ENCODE assay signal across 8 cellular contexts in the genomic region with DNA sequence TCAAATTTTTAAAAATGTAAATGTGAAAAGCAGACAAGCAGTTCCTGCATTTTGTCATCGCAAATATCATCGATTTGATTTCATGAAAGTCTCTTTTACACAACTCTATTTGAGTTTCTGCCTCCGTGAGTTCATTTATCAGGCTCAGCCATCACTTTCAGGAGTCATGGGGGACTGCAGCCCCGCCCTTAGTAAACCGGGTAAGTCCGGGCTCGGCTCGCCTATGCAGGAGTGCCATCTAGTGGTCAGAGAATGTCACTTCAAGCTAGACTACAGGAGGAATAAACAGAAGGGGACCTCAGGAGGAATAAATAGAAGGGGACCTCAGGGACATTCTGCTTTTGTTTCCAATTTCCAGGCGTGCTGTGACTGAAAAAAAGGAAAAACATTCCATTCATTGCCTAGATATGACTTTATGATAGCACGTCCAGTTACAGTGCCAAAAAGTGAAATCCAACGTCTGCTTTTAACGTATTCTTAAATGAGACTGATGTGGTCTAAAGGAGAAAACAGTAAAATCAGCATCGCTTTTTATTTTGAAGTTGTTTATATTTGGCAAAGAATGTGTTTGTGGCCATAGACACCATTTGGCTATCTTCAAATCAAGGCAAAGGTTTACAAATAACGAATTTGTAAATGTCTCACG.
DNase-seq lines count a peak whose midpoint lies in the region; ATAC-seq and TF ChIP-seq lines count a peak whose summit lies in the region.

No MANE protein-coding gene starts in this region.

- H3K4me1 Mint-ChIP-seq in activated CD4-positive, alpha-beta T cell treated with anti-CD3 and anti-CD28 coated beads, Interleukin-2, amount 10 ng/mL, durations not matched to agents 24 days and 14 days: peaks cover 5% of the 10 kb centered on the region

- H3K27ac Mint-ChIP-seq in activated CD4-positive, alpha-beta T cell treated with anti-CD3 and anti-CD28 coated beads, Interleukin-2, amount 10 ng/mL, durations not matched to agents 24 days and 14 days: no peak overlapping the region

- TF ChIP-seq POLR2A in lower leg skin (IDR thresholded peaks at IDR 0.05): no peak

- peak; percentile 98 for ATAC-seq in GM19025 (IDR thresholded peaks at IDR 0.05; ENCODE audit: low read depth, unreplicated experiment)
- ATAC-seq in HG03196 (IDR thresholded peaks at IDR 0.05; ENCODE audit: unreplicated experiment): peak; percentile 97

- no peaks in the 10 kb centered on the region for H3K9me3 Mint-ChIP-seq in activated CD4-positive, alpha-beta T cell treated with anti-CD3 and anti-CD28 coated beads, Interleukin-2, amount 10 ng/mL, durations not matched to agents 24 days and 14 days

- intact Hi-C loops in activated CD4-positive, alpha-beta T cell treated with anti-CD3 and anti-CD28 coated beads, Interleukin-2, amount 10 ng/mL, durations not matched to agents 24 days and 14 days (cut with micrococcal nuclease): loop anchor here (2.0 to 5.0 kb wide), 2 partner anchors 201 to 247 kb away; no protein-coding TSS in a partner anchor
- intact Hi-C loops in lower leg skin (cut with DNase I; ENCODE audit: low total_unique reads): no loop called here

- H3K27me3 Mint-ChIP-seq in activated CD4-positive, alpha-beta T cell treated with anti-CD3 and anti-CD28 coated beads, Interleukin-2, amount 10 ng/mL, durations not matched to agents 24 days and 14 days: peaks cover 4% of the 10 kb centered on the region

- TF ChIP-seq CTCF in coronary artery (IDR thresholded peaks at IDR 0.05) (peak; percentile 96), lower leg skin (IDR thresholded peaks at IDR 0.05) (peak in 1 of 3 donors; percentile 30)

- H3K4me3 ChIP-seq in coronary artery (peak overlapping the region; percentile 63), lower leg skin (ENCODE audit: low read depth, poor library complexity, severe bottlenecking) (no peak overlapping the region)

- H3K4me3 Mint-ChIP-seq in activated CD4-positive, alpha-beta T cell treated with anti-CD3 and anti-CD28 coated beads, Interleukin-2, amount 10 ng/mL, durations not matched to agents 24 days and 14 days: peak overlapping the region; percentile 64

- DNase-seq in Ammon's horn (ENCODE audit: low spot score) (peak; percentile 93), NCI-H524 (lab: John Stamatoyannopoulos, UW) (peak; percentile 69 to 81), coronary artery (ENCODE audit: low spot score) (peak; percentile 75), lower leg skin (ENCODE audit: low spot score in 2 of 2) (peak; percentile 63 to 91)
- DNase-seq in activated CD4-positive, alpha-beta T cell treated with anti-CD3 and anti-CD28 coated beads, Interleukin-2, amount 10 ng/mL, durations not matched to agents 24 days and 14 days: peak; percentile 90
- DNase-seq in stimulated activated CD4-positive, alpha-beta T cell treated with anti-CD3 and anti-CD28 coated beads, TNF-alpha, amount 100 ng/mL, for 24 hours (ENCODE audit: low read depth in 3 of 3): peak; percentile 40 to 54 (median 47)

- H3K36me3 Mint-ChIP-seq in activated CD4-positive, alpha-beta T cell treated with anti-CD3 and anti-CD28 coated beads, Interleukin-2, amount 10 ng/mL, durations not matched to agents 24 days and 14 days (ENCODE audit: low read depth): no peaks in the 10 kb centered on the region

- H3K27ac ChIP-seq in coronary artery: peak overlapping the region; percentile 31 to 38

- 19 to 22% methylated on average over 15 of the region's 15 CpGs for WGBS in lower leg skin, 2 donors
